In the genomic region with DNA sequence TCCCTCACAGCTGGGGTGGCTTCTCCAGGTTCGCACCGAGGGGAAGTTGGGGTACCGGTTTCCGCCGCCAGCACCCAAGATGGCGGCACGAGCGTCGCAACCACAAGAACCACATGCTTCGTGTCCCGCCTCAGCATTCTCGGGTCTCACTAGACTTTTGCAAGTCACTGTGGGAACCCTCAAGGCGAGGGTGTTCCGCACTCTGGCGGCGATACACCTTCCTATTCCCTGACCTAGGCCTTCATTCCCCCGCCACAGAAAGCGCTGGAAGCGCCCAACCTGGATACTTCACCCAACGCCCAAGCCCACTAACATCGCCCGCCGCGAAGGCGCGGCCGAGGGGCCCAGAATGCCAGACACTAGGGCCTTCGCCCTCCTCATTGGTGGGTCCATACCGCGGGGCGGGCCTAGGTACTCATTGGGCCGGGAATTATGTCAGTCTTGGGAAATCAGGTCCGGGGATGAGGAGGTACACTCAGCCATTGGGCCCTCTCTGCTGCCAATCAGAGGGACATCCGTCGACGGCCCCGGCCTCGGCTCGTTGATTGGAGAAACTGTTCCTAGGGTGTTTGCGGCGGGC, we compare ENCODE assay signal across 1 cellular context.
TF ChIP-seq lines count a peak whose summit lies in the region.

No MANE protein-coding gene starts in this region.

TF ChIP-seq in HepG2, 621 proteins besides CTCF, POLR2A, EP300 and RAD21 (continued from another document and continues in another):
- TF ChIP-seq DR1 (CRISPR knock-in tag; IDR thresholded peaks at IDR 0.05) (peak; percentile 89), KDM2A (CRISPR knock-in tag; IDR thresholded peaks at IDR 0.05; ENCODE audit: borderline replicate concordance, low read depth) (peak; percentile 46; the same call in 1 of the 2 replicates), ZNF644 (CRISPR knock-in tag; IDR thresholded peaks at IDR 0.05; ENCODE audit: low read depth) (peak; percentile 66; the same call in 1 of the 2 replicates), KAT8 (CRISPR knock-in tag; IDR thresholded peaks at IDR 0.05) (no peak; the same call in 1 of the 2 replicates), ESRRA (CRISPR knock-in tag; IDR thresholded peaks at IDR 0.05; ENCODE audit: low read depth) (peak; percentile 36; the same call in 1 of the 2 replicates), ZNF879 (CRISPR knock-in tag; IDR thresholded peaks at IDR 0.05) (peak; percentile 88), PITX1 (CRISPR knock-in tag; IDR thresholded peaks at IDR 0.05) (no peak; the same call in 1 of the 2 replicates), ZNF564 (CRISPR knock-in tag; IDR thresholded peaks at IDR 0.05) (no peak), HNRNPK (IDR thresholded peaks at IDR 0.05; ENCODE audit: low read depth, low read length, poor library complexity, severe bottlenecking) (no peak), GTF3A (CRISPR knock-in tag; conservative IDR thresholded peaks at IDR 0.05) (0 out of 2 replicates have a peak, but pooled peaks have one; percentile 91), ZSCAN21 (CRISPR knock-in tag; IDR thresholded peaks at IDR 0.05; ENCODE audit: borderline replicate concordance) (peak; percentile 23; the same call in 1 of the 2 replicates), PAF1 (CRISPR knock-in tag; IDR thresholded peaks at IDR 0.05) (no peak), ZNF746 (CRISPR knock-in tag; IDR thresholded peaks at IDR 0.05) (no peak; the same call in 1 of the 2 replicates), ZNF251 (CRISPR knock-in tag; IDR thresholded peaks at IDR 0.05) (peak; percentile 89; the same call in 1 of the 2 replicates), ZMYM2 (CRISPR knock-in tag; IDR thresholded peaks at IDR 0.05) (0 out of 2 replicates have a peak, but pooled peaks have one; percentile 65), ZNF274 (CRISPR knock-in tag; IDR thresholded peaks at IDR 0.05) (peak; percentile 73), ARID2 (CRISPR knock-in tag; IDR thresholded peaks at IDR 0.05; ENCODE audit: borderline replicate concordance) (peak; percentile 82; the same call in 1 of the 2 replicates), CHD4 (IDR thresholded peaks at IDR 0.05; ENCODE audit: borderline replicate concordance, low read length) (no peak), KAT2B (IDR thresholded peaks at IDR 0.05; ENCODE audit: borderline replicate concordance, low read depth, low read length) (no peak), TIGD3 (CRISPR knock-in tag; IDR thresholded peaks at IDR 0.05; ENCODE audit: borderline replicate concordance) (no peak; the same call in 1 of the 2 replicates), MAF1 (CRISPR knock-in tag; IDR thresholded peaks at IDR 0.05; ENCODE audit: borderline replicate concordance) (no peak; the same call in 1 of the 2 replicates), ADNP (CRISPR knock-in tag; IDR thresholded peaks at IDR 0.05) (no peak), SP2 (CRISPR knock-in tag; IDR thresholded peaks at IDR 0.05) (peak; percentile 99), ZNF232 (CRISPR knock-in tag; IDR thresholded peaks at IDR 0.05; ENCODE audit: borderline replicate concordance) (peak; percentile 95), ELF1 (CRISPR knock-in tag; IDR thresholded peaks at IDR 0.05) (peak; percentile 48; the same call in 1 of the 2 replicates), MBD4 (IDR thresholded peaks at IDR 0.05; ENCODE audit: borderline replicate concordance, low read length) (no peak), ONECUT2 (CRISPR knock-in tag; IDR thresholded peaks at IDR 0.05) (no peak; the same call in 1 of the 2 replicates), TCF7L2 (IDR thresholded peaks at IDR 0.05; ENCODE audit: low read depth, low read length) (no peak), PCBP2 (optimal IDR thresholded peaks at IDR 0.05; ENCODE audit: low read depth, low read length, poor library complexity, severe bottlenecking) (no peak), LCORL (IDR thresholded peaks at IDR 0.05) (no peak), LCORL (CRISPR knock-in tag; IDR thresholded peaks at IDR 0.05) (peak; percentile 19; the same call in 1 of the 2 replicates), THAP8 (CRISPR knock-in tag; IDR thresholded peaks at IDR 0.05; ENCODE audit: borderline replicate concordance) (no peak), HNRNPH1 (optimal IDR thresholded peaks at IDR 0.05; ENCODE audit: low read depth, low read length) (no peak), ATF7 (IDR thresholded peaks at IDR 0.05) (no peak), ATF7 (CRISPR knock-in tag; IDR thresholded peaks at IDR 0.05) (peak; percentile 88), ZNF816 (CRISPR knock-in tag; IDR thresholded peaks at IDR 0.05; ENCODE audit: borderline replicate concordance) (no peak), ZFP1 (CRISPR knock-in tag; IDR thresholded peaks at IDR 0.05) (no peak), DBP (CRISPR knock-in tag; IDR thresholded peaks at IDR 0.05; ENCODE audit: not compliant biosample characterization) (no peak)
- TF ChIP-seq, protein P1, sequence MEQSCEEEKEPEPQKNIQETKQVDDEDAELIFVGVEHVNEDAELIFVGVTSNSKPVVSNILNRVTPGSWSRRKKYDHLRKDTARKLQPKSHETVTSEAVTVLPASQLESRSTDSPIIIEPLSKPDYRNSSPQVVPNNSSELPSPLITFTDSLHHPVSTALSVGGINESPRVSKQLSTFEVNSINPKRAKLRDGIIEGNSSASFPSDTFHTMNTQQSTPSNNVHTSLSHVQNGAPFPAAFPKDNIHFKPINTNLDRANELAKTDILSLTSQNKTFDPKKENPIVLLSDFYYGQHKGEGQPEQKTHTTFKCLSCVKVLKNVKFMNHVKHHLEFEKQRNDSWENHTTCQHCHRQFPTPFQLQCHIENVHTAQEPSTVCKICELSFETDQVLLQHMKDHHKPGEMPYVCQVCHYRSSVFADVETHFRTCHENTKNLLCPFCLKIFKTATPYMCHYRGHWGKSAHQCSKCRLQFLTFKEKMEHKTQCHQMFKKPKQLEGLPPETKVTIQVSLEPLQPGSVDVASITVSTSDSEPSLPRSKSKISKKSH (CRISPR knock-in tag; IDR thresholded peaks at IDR 0.05; ENCODE audit: borderline replicate concordance) = peak; percentile 84
- TF ChIP-seq, protein P2, sequence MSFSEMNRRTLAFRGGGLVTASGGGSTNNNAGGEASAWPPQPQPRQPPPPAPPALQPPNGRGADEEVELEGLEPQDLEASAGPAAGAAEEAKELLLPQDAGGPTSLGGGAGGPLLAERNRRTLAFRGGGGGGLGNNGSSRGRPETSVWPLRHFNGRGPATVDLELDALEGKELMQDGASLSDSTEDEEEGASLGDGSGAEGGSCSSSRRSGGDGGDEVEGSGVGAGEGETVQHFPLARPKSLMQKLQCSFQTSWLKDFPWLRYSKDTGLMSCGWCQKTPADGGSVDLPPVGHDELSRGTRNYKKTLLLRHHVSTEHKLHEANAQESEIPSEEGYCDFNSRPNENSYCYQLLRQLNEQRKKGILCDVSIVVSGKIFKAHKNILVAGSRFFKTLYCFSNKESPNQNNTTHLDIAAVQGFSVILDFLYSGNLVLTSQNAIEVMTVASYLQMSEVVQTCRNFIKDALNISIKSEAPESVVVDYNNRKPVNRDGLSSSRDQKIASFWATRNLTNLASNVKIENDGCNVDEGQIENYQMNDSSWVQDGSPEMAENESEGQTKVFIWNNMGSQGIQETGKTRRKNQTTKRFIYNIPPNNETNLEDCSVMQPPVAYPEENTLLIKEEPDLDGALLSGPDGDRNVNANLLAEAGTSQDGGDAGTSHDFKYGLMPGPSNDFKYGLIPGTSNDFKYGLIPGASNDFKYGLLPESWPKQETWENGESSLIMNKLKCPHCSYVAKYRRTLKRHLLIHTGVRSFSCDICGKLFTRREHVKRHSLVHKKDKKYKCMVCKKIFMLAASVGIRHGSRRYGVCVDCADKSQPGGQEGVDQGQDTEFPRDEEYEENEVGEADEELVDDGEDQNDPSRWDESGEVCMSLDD (CRISPR knock-in tag; IDR thresholded peaks at IDR 0.05; ENCODE audit: borderline replicate concordance) = no peak; the same call in 1 of the 2 replicates
- TF ChIP-seq, protein P3, sequence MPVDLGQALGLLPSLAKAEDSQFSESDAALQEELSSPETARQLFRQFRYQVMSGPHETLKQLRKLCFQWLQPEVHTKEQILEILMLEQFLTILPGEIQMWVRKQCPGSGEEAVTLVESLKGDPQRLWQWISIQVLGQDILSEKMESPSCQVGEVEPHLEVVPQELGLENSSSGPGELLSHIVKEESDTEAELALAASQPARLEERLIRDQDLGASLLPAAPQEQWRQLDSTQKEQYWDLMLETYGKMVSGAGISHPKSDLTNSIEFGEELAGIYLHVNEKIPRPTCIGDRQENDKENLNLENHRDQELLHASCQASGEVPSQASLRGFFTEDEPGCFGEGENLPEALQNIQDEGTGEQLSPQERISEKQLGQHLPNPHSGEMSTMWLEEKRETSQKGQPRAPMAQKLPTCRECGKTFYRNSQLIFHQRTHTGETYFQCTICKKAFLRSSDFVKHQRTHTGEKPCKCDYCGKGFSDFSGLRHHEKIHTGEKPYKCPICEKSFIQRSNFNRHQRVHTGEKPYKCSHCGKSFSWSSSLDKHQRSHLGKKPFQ (CRISPR knock-in tag; IDR thresholded peaks at IDR 0.05; ENCODE audit: insufficient replicate concordance) = peak; percentile 76
- TF ChIP-seq, protein P4, sequence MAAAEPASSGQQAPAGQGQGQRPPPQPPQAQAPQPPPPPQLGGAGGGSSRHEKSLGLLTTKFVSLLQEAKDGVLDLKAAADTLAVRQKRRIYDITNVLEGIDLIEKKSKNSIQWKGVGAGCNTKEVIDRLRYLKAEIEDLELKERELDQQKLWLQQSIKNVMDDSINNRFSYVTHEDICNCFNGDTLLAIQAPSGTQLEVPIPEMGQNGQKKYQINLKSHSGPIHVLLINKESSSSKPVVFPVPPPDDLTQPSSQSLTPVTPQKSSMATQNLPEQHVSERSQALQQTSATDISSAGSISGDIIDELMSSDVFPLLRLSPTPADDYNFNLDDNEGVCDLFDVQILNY (CRISPR knock-in tag; conservative IDR thresholded peaks at IDR 0.05) = no peak
- TF ChIP-seq, protein P5, sequence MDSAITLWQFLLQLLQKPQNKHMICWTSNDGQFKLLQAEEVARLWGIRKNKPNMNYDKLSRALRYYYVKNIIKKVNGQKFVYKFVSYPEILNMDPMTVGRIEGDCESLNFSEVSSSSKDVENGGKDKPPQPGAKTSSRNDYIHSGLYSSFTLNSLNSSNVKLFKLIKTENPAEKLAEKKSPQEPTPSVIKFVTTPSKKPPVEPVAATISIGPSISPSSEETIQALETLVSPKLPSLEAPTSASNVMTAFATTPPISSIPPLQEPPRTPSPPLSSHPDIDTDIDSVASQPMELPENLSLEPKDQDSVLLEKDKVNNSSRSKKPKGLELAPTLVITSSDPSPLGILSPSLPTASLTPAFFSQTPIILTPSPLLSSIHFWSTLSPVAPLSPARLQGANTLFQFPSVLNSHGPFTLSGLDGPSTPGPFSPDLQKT (CRISPR knock-in tag; IDR thresholded peaks at IDR 0.05; ENCODE audit: borderline replicate concordance) = 0 out of 2 replicates have a peak, but pooled peaks have one; percentile 32
- TF ChIP-seq, protein P6, sequence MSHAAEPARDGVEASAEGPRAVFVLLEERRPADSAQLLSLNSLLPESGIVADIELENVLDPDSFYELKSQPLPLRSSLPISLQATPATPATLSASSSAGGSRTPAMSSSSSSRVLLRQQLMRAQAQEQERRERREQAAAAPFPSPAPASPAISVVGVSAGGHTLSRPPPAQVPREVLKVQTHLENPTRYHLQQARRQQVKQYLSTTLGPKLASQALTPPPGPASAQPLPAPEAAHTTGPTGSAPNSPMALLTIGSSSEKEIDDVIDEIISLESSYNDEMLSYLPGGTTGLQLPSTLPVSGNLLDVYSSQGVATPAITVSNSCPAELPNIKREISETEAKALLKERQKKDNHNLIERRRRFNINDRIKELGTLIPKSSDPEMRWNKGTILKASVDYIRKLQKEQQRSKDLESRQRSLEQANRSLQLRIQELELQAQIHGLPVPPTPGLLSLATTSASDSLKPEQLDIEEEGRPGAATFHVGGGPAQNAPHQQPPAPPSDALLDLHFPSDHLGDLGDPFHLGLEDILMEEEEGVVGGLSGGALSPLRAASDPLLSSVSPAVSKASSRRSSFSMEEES (CRISPR knock-in tag; IDR thresholded peaks at IDR 0.05) = no peak
- TF ChIP-seq, protein P7, sequence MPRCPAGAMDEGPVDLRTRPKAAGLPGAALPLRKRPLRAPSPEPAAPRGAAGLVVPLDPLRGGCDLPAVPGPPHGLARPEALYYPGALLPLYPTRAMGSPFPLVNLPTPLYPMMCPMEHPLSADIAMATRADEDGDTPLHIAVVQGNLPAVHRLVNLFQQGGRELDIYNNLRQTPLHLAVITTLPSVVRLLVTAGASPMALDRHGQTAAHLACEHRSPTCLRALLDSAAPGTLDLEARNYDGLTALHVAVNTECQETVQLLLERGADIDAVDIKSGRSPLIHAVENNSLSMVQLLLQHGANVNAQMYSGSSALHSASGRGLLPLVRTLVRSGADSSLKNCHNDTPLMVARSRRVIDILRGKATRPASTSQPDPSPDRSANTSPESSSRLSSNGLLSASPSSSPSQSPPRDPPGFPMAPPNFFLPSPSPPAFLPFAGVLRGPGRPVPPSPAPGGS (CRISPR knock-in tag; IDR thresholded peaks at IDR 0.05) = peak; percentile 42; the same call in 1 of the 2 replicates
- TF ChIP-seq, protein P8, sequence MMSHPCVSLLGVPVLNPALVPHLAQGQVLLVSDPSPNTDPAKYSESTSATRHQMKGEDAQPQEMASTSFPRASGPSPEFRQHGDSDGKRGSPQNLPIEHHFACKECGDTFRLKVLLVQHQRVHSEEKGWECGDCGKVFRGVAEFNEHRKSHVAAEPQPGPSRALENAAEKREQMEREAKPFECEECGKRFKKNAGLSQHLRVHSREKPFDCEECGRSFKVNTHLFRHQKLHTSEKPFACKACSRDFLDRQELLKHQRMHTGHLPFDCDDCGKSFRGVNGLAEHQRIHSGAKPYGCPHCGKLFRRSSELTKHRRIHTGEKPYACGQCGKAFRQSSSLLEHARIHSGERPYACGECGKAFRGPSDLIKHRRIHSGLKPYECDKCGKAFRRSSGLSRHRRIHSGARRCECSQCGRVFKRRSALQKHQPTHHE (CRISPR knock-in tag; IDR thresholded peaks at IDR 0.05; ENCODE audit: borderline replicate concordance) = peak; percentile 98; the same call in 1 of the 2 replicates
